In the genomic region with DNA sequence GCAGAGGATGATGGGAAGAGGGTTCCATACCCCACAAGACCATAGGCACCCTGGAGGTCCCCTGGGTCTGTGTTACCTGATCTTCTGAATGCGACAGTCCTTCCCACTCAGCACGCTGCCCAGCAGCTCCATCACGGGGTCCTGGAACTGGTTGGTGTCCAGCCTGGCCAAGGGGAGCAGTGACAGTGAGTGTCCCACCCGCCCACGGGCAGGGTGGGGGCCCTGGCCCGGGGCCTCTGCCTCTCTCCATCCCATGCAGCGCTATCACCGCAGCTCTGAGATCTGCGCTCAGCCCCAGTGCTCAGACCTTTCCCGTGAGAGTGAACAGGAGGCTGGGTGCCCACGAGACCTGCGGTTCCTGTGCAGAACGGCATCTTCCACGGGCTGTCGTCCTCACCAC, we compare ENCODE assay signal across 24 cellular contexts. TPM values are rescaled to one million over a fixed set of nuclear protein-coding genes. Genes with fewer than 3 reads are reported as not detected.
DNase-seq lines count a peak whose midpoint lies in the region; ATAC-seq, FAIRE-seq and TF ChIP-seq lines count a peak whose summit lies in the region.
"Had no signal": no experiment of that assay in that cellular context is flagged by ENCODE, and none has a peak within 500 bp of the region (broad histone marks: within the 10 kb centered on the region; RNA-seq: fewer than 3 reads in every experiment).

No MANE protein-coding gene starts in this region.

- H4K91ac ChIP-seq in IMR-90 (ENCODE audit: insufficient read depth, low read depth, low read length) = no peak overlapping the region

- no peaks in the 10 kb centered on the region for H3K9me1 ChIP-seq in IMR-90 (ENCODE audit: insufficient read depth, low read length)

- 86% methylated on average over 9 of the region's 15 CpGs; no CpG with 5 or more reads in 1 of the 2 experiments for WGBS in IMR-90 (ENCODE audit: extremely low coverage in 2 of 2, insufficient read length in 1 of 2), 2 experiments
- WGBS in spleen, 5 donors = 91 to 97% (median 96%) methylated on average over 5 to 15 of the region's 15 CpGs

- in situ Hi-C loops in IMR-90 (cut with MboI; ENCODE audit: low sequenced_read_pairs) (no loop called here), KBM-7 (cut with MboI; ENCODE audit: low pct_unique_long_range_greater_than_20kb, low sequenced_read_pairs) (no loop called here)

- TF ChIP-seq POLR2A in IMR-90 (IDR thresholded peaks at IDR 0.05; ENCODE audit: low read depth, low read length) (no peak), spleen (IDR thresholded peaks at IDR 0.05) (no peak), Peyer's patch (IDR thresholded peaks at IDR 0.05) (no peak)

- POLR2A ChIA-PET in IMR-90 (lab: Charles Lee; ENCODE audit: unreplicated experiment) = no interaction called here

- no peaks in the 10 kb centered on the region for H3K79me1 ChIP-seq in IMR-90 (ENCODE audit: low read depth in 1 of 2, low read length in 2 of 2)

- H3K36me3 ChIP-seq in IMR-90 (ENCODE audit: control insufficient read depth, insufficient read depth, low read length) = no peaks in the 10 kb centered on the region
- H3K36me3 ChIP-seq in kidney (ENCODE audit: control insufficient read depth in 1 of 2, insufficient read depth in 2 of 2, low read length in 2 of 2) = peaks cover 0 to 3% of the 10 kb centered on the region in 2 donors
- H3K36me3 ChIP-seq in spleen = peaks cover 0 to 96% (median 55%) of the 10 kb centered on the region in 6 donors
- no peaks in the 10 kb centered on the region for H3K36me3 ChIP-seq in Peyer's patch
- H3K36me3 ChIP-seq: BE2C had no signal

- H3K9ac ChIP-seq in IMR-90 (ENCODE audit: low read depth, low read length) (no peak overlapping the region), kidney (ENCODE audit: low read length in 2 of 2) (no peak overlapping the region)
- H3K9ac ChIP-seq: BLaER1 had no signal

- no peak overlapping the region for H2BK20ac ChIP-seq in IMR-90 (ENCODE audit: low read depth, low read length)

- H3K23ac ChIP-seq in IMR-90 (ENCODE audit: low read depth, low read length) = no peak overlapping the region

- peak overlapping the region; percentile 43 for H2AFZ ChIP-seq in IMR-90 (replicated peaks; ENCODE audit: low read length, poor library complexity)

- no peak overlapping the region for H3K14ac ChIP-seq in IMR-90 (replicated peaks; ENCODE audit: low read depth, low read length)

- H3K4ac ChIP-seq in IMR-90 (ENCODE audit: low read depth, low read length) = no peak overlapping the region

- dilution Hi-C loops in IMR-90 (cut with HindIII; ENCODE audit: low sequenced_read_pairs, unreplicated experiment) = no loop called here

- CTCF ChIA-PET in IMR-90 (lab: Yijun Ruan, JAX) = no interaction called here

- TF ChIP-seq CTCF in IMR-90 (conservative IDR thresholded peaks at IDR 0.05; ENCODE audit: low read depth, low read length) (no peak), kidney (IDR thresholded peaks at IDR 0.05; ENCODE audit: borderline replicate concordance, extremely low read depth, insufficient read depth) (no peak), spleen (IDR thresholded peaks at IDR 0.05 in 8 of 11, conservative IDR thresholded peaks at IDR 0.05 in 3 of 11) (no peak), Peyer's patch (IDR thresholded peaks at IDR 0.05) (no peak)

- H3K4me3 ChIP-seq in IMR-90 (ENCODE audit: insufficient read depth, low read depth, low read length) (no peak overlapping the region), kidney (ENCODE audit: low read length in 2 of 2) (no peak overlapping the region), spleen (no peak overlapping the region), Peyer's patch (no peak overlapping the region)
- H3K4me3 ChIP-seq: BLaER1 had no signal

- H2BK5ac ChIP-seq in IMR-90 (ENCODE audit: low read depth, low read length, poor library complexity, severe bottlenecking) = no peak overlapping the region

- H4K5ac ChIP-seq in IMR-90 (ENCODE audit: low read depth, low read length) = no peak overlapping the region

- no peak overlapping the region for H2AK9ac ChIP-seq in IMR-90 (replicated peaks; ENCODE audit: low read depth, low read length, poor library complexity)

- TF ChIP-seq RAD21 in IMR-90 (IDR thresholded peaks at IDR 0.05; ENCODE audit: low read length) = no peak

- BruUV-seq in IMR-90 (replicated peaks; lab: Mats Ljungman, UMichigan) = no TSS peak

- H3K27ac ChIP-seq in IMR-90 (ENCODE audit: insufficient read depth, low read length) = no peak overlapping the region
- no peak overlapping the region for H3K27ac ChIP-seq in kidney (ENCODE audit: low read depth in 2 of 2, low read length in 2 of 2)
- H3K27ac ChIP-seq in spleen = no peak overlapping the region
- no peak overlapping the region for H3K27ac ChIP-seq in Peyer's patch
- H3K27ac ChIP-seq: BLaER1 had no signal

- intact Hi-C loops in IMR-90 (cut with micrococcal nuclease) (no loop called here), kidney (cut with DNase I) (no loop called here), spleen (cut with DNase I; ENCODE audit: low total_unique reads) (no loop called here)

- ATAC-seq in IMR-90 (ENCODE audit: low read depth) (no peak), GM18909 (IDR thresholded peaks at IDR 0.05; ENCODE audit: poor library complexity, unreplicated experiment) (no peak)

- FAIRE-seq in kidney (lab: Jason Lieb, UNC) = no peak
- FAIRE-seq: A204.1, D721Med, G401.6, GM12892, GM18507, GM19239 had no signal

- H3K4me2 ChIP-seq in IMR-90 (ENCODE audit: low read depth, low read length) = no peak overlapping the region
- H3K4me2 ChIP-seq: BLaER1 had no signal

- no peak overlapping the region for H4K8ac ChIP-seq in IMR-90 (ENCODE audit: low read depth in 2 of 2, low read length in 2 of 2)

- H4K20me1 ChIP-seq in IMR-90 (ENCODE audit: insufficient read depth, low read length) = no peaks in the 10 kb centered on the region

- H3K9me3 ChIP-seq in IMR-90 (ENCODE audit: control insufficient read depth, insufficient read depth, low read length) (no peaks in the 10 kb centered on the region), kidney (ENCODE audit: control insufficient read depth in 1 of 2, low read length in 2 of 2) (no peaks in the 10 kb centered on the region), spleen (no peaks in the 10 kb centered on the region), Peyer's patch (no peaks in the 10 kb centered on the region)
- H3K9me3 ChIP-seq: BE2C had no signal

- H2AK5ac ChIP-seq in IMR-90 (ENCODE audit: low read depth, low read length) = no peak overlapping the region

- H3K56ac ChIP-seq in IMR-90 (ENCODE audit: extremely low read depth, insufficient read depth, low read length) = no peak overlapping the region

- H3K4me1 ChIP-seq in IMR-90 (ENCODE audit: control insufficient read depth, insufficient read depth, low read length) (no peaks in the 10 kb centered on the region), kidney (ENCODE audit: control insufficient read depth in 1 of 2, insufficient read depth in 1 of 2, low read depth in 1 of 2, low read length in 2 of 2) (no peaks in the 10 kb centered on the region), spleen (no peaks in the 10 kb centered on the region), Peyer's patch (no peaks in the 10 kb centered on the region)
- H3K4me1 ChIP-seq: BE2C had no signal

- no peak overlapping the region for H2BK15ac ChIP-seq in IMR-90 (ENCODE audit: low read depth, low read length)

- no peak for DNase-seq in IMR-90
- DNase-seq in kidney = peak; percentile 40
- DNase-seq in spleen = peak; percentile 46
- no peak for DNase-seq in medulla oblongata (ENCODE audit: extremely low spot score)
- DNase-seq in Peyer's patch = no peak
- DNase-seq in KBM-7 = no peak
- DNase-seq: 8988T; ACHN; BE2C; C1 segment of cervical spinal cord; CD4-positive, alpha-beta memory T cell; CD4-positive, CD25-positive, alpha-beta regulatory T cell; COR-L47; DMS79 treated with DMSO at 0.1 percent for 48 hours; GF-D8 had no signal

- H3K27me3 ChIP-seq in IMR-90 (ENCODE audit: control insufficient read depth, insufficient read depth, low read length) (peaks cover 4% of the 10 kb centered on the region), spleen (replicated peaks in 1 of 7) (no peaks in the 10 kb centered on the region), Peyer's patch (no peaks in the 10 kb centered on the region)
- H3K27me3 ChIP-seq: BE2C, BLaER1 had no signal

- H3K18ac ChIP-seq in IMR-90 (ENCODE audit: low read depth, low read length) = no peak overlapping the region

- no peak overlapping the region for H2BK120ac ChIP-seq in IMR-90 (ENCODE audit: low read depth, low read length)

TF ChIP-seq in IMR-90, 13 proteins besides CTCF, POLR2A, EP300 and RAD21:
- no peak for TF ChIP-seq FOS (IDR thresholded peaks at IDR 0.05; ENCODE audit: low read depth, low read length)
- TF ChIP-seq, protein P1, sequence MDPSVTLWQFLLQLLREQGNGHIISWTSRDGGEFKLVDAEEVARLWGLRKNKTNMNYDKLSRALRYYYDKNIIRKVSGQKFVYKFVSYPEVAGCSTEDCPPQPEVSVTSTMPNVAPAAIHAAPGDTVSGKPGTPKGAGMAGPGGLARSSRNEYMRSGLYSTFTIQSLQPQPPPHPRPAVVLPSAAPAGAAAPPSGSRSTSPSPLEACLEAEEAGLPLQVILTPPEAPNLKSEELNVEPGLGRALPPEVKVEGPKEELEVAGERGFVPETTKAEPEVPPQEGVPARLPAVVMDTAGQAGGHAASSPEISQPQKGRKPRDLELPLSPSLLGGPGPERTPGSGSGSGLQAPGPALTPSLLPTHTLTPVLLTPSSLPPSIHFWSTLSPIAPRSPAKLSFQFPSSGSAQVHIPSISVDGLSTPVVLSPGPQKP (IDR thresholded peaks at IDR 0.05; ENCODE audit: borderline replicate concordance, low read depth, low read length) = no peak

RNA-seq across cellular contexts. Expression of gene NLRC3, which starts 15.6 kb away (rescaled TPM):
- not detected in 2 replicates for total RNA-seq in IMR-90 (2012; rRNA removed)
- polyA plus RNA-seq in IMR-90 (2012; rRNA removed) = not detected in 2 replicates
- not detected in 2 replicates for polyA plus RNA-seq in IMR-90 (2012; cell fraction: cytosol; rRNA removed)
- 0.02 and 0.14 TPM in 2 replicates for polyA plus RNA-seq in IMR-90 (2012; cell fraction: nucleus; rRNA removed; ENCODE audit: low replicate concordance)
- 5.3 TPM for total RNA-seq in kidney
- 0.52 TPM for polyA plus RNA-seq in kidney (ENCODE audit: insufficient read depth, low read depth, low replicate concordance)
- 10 to 100 TPM; 21.2 to 34.0 (median 27.4) TPM for total RNA-seq in spleen
- polyA plus RNA-seq in spleen = 10 to 100 TPM in 2 of 3 donors, 1 to 10 TPM in 1; 8.6 to 15.2 (median 14.4) TPM
- total RNA-seq in Peyer's patch = 10 to 100 TPM in 1 of 4 donors, 1 to 10 TPM in 3; 4.4 to 32.2 (median 7.3) TPM
- polyA plus RNA-seq: AG04450 had no signal

RNA-seq across cellular contexts. Expression of gene SLX4, which starts 49.8 kb away (rescaled TPM):
- 1.3 and 1.7 TPM in 2 replicates for total RNA-seq in IMR-90 (2012; rRNA removed)
- polyA plus RNA-seq in IMR-90 (2012; rRNA removed) = 2.8 and 3.1 TPM in 2 replicates
- 1.2 TPM in 2 replicates for polyA plus RNA-seq in IMR-90 (2012; cell fraction: cytosol; rRNA removed)
- polyA plus RNA-seq in IMR-90 (2012; cell fraction: nucleus; rRNA removed; ENCODE audit: low replicate concordance) = 7.8 and 9.9 TPM in 2 replicates
- total RNA-seq in kidney = 4.8 TPM
- 1.0 TPM for polyA plus RNA-seq in kidney (ENCODE audit: insufficient read depth, low read depth, low replicate concordance)
- 1 to 10 TPM; 5.9 to 8.8 (median 7.3) TPM for total RNA-seq in spleen
- 1 to 10 TPM; 1.8 to 4.0 (median 2.4) TPM for polyA plus RNA-seq in spleen
- total RNA-seq in Peyer's patch = 10 to 100 TPM in 3 of 4 donors, 1 to 10 TPM in 1; 6.5 to 13.4 (median 12.8) TPM

Comparison
In these comparisons a context has a peak if more than half of its experiments do, and no peak if none do; other contexts are left out.
1. DNase-seq: peak in kidney (single experiment) and spleen (single experiment); none in IMR-90 (single experiment), medulla oblongata (single experiment), Peyer's patch (0 of 3) and KBM-7 (single experiment).